ENCODE assay signal across 19 cellular contexts in the genomic region with DNA sequence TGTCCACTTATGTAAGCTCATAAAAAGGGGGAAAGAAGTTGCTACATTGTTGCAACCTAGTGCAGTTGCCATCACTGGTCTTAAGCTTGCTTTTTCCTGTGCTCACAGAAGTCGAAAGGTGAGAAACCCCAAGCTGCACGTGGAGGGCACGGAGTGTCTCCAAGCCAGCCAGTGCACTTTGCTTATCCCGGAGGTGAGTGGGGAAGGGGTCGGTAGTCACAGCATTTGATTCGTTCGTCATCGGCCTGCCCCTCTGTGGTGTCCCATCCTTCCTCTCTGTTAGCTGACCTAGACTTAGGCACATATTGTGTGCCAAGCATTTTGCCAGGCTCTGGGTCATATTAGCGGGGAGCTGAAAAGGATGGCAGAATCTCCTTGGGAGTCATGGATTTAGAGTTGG. TPM values are rescaled to one million over a fixed set of nuclear protein-coding genes. Genes with fewer than 3 reads are reported as not detected.
A peak's percentile ranks its signal among the peaks of the same experiment; 100 is the strongest.
DNase-seq lines count a peak whose midpoint lies in the region; ATAC-seq, FAIRE-seq and TF ChIP-seq lines count a peak whose summit lies in the region.
"Had no signal": no experiment of that assay in that cellular context is flagged by ENCODE, and none has a peak within 500 bp of the region (broad histone marks: within the 10 kb centered on the region; RNA-seq: fewer than 3 reads in every experiment).

No MANE protein-coding gene starts in this region.

- H3K4me1 Mint-ChIP-seq in astrocyte (ENCODE audit: low read depth, unreplicated experiment) (peaks cover 14% of the 10 kb centered on the region), memory B cell (peaks cover 17% of the 10 kb centered on the region)

- H3K4me2 ChIP-seq in HepG2 (ENCODE audit: low read depth, low read length) (no peak overlapping the region), astrocyte (ENCODE audit: low read length) (no peak overlapping the region)

- no peak for TF ChIP-seq RAD21 in HepG2 (CRISPR knock-in tag; IDR thresholded peaks at IDR 0.05)

- no peak for TF ChIP-seq EP300 in HepG2 (IDR thresholded peaks at IDR 0.05; ENCODE audit: low read depth in 2 of 2, low read length in 2 of 2)
- TF ChIP-seq EP300 in HepG2 (CRISPR knock-in tag; IDR thresholded peaks at IDR 0.05; ENCODE audit: borderline replicate concordance): no peak
- no peak for TF ChIP-seq EP300 in esophagus muscularis mucosa (IDR thresholded peaks at IDR 0.05)

- POLR2A ChIA-PET in HepG2 (lab: Yijun Ruan, JAX): no interaction called here

- H3K9me3 ChIP-seq in HepG2 (ENCODE audit: low read length): no peaks in the 10 kb centered on the region
- H3K9me3 ChIP-seq in right lobe of liver: no peaks in the 10 kb centered on the region
- no peaks in the 10 kb centered on the region for H3K9me3 ChIP-seq in astrocyte (ENCODE audit: insufficient read depth, low read depth, low read length)
- no peaks in the 10 kb centered on the region for H3K9me3 ChIP-seq in esophagus muscularis mucosa
- H3K9me3 ChIP-seq: BE2C, Caco-2, HAP-1 had no signal

- TF ChIP-seq POLR2A in HepG2 (IDR thresholded peaks at IDR 0.05; ENCODE audit: insufficient read depth in 1 of 2, low read depth in 2 of 2, low read length in 2 of 2) (no peak), right lobe of liver (IDR thresholded peaks at IDR 0.05) (no peak), esophagus muscularis mucosa (IDR thresholded peaks at IDR 0.05; ENCODE audit: low read depth) (no peak)

- FAIRE-seq in HepG2 (lab: Jason Lieb, UNC) (no peak), astrocyte (lab: Jason Lieb, UNC) (no peak)
- FAIRE-seq: A204.1, GM12892, GM19239, H1 had no signal

- no peaks in the 10 kb centered on the region for H3K27me3 Mint-ChIP-seq in astrocyte (ENCODE audit: low read depth, unreplicated experiment)
- H3K27me3 Mint-ChIP-seq in memory B cell: no peaks in the 10 kb centered on the region
- H3K27me3 Mint-ChIP-seq: CD4-positive, alpha-beta memory T cell had no signal

- no peak overlapping the region for H3K27ac Mint-ChIP-seq in astrocyte (ENCODE audit: unreplicated experiment)
- H3K27ac Mint-ChIP-seq in memory B cell: peak overlapping the region; percentile 90

- CTCF ChIA-PET in HepG2 (lab: Yijun Ruan, JAX; ENCODE audit: low intra/inter-chr PET ratio, low total read pairs): no interaction called here

- H3K36me3 Mint-ChIP-seq in astrocyte (ENCODE audit: low read depth, unreplicated experiment): peaks cover 1% of the 10 kb centered on the region
- H3K36me3 Mint-ChIP-seq in memory B cell: peaks cover 7% of the 10 kb centered on the region

- no peak overlapping the region for H3K4me3 ChIP-seq in HepG2 (replicated peaks in 1 of 3; ENCODE audit: insufficient read depth in 1 of 3, low read depth in 2 of 3, low read length in 3 of 3)
- no peak overlapping the region for H3K4me3 ChIP-seq in right lobe of liver
- no peak overlapping the region for H3K4me3 ChIP-seq in astrocyte (ENCODE audit: insufficient read depth, low read depth, low read length)
- H3K4me3 ChIP-seq in esophagus muscularis mucosa: no peak overlapping the region
- H3K4me3 ChIP-seq: HAP-1 had no signal

- no peak for DNase-seq in HepG2 (ENCODE audit: low spot score)
- no peak for DNase-seq in right lobe of liver
- DNase-seq in astrocyte (ENCODE audit: low read depth): no peak
- DNase-seq in memory B cell (ENCODE audit: low spot score in 2 of 2): no peak
- no peak for DNase-seq in esophagus muscularis mucosa (ENCODE audit: extremely low spot score)
- DNase-seq: BE2C; Caco-2; CD4-positive, alpha-beta memory T cell; DND-41; GDM1 had no signal

- H4K20me1 ChIP-seq in HepG2 (ENCODE audit: insufficient read depth, low read length) (no peaks in the 10 kb centered on the region; the same call in 1 of the 2 replicates), astrocyte (ENCODE audit: insufficient read depth, low read length) (no peaks in the 10 kb centered on the region)

- no peak overlapping the region for H2AFZ ChIP-seq in HepG2 (ENCODE audit: low read length)
- no peak overlapping the region for H2AFZ ChIP-seq in astrocyte (ENCODE audit: low read depth, low read length)

- BruUV-seq in HepG2 (replicated peaks; lab: Mats Ljungman, UMichigan): no TSS peak

- no peaks in the 10 kb centered on the region for H3K27me3 ChIP-seq in HepG2 (ENCODE audit: control insufficient read depth in 1 of 2, insufficient read depth in 2 of 2, low read length in 2 of 2)
- no peaks in the 10 kb centered on the region for H3K27me3 ChIP-seq in right lobe of liver
- H3K27me3 ChIP-seq in astrocyte (ENCODE audit: insufficient read depth, low read length): no peaks in the 10 kb centered on the region
- no peaks in the 10 kb centered on the region for H3K27me3 ChIP-seq in esophagus muscularis mucosa
- H3K27me3 ChIP-seq: BE2C had no signal

- H3K27ac ChIP-seq in HepG2 (ENCODE audit: extremely low read length, insufficient read depth, low read length) (no peak overlapping the region), right lobe of liver (no peak overlapping the region), astrocyte (ENCODE audit: low read depth, low read length) (no peak overlapping the region), esophagus muscularis mucosa (replicated peaks in 1 of 4) (no peak overlapping the region)
- H3K27ac ChIP-seq: C4-2B had no signal

- ATAC-seq in HepG2 (no peak), right lobe of liver (no peak), memory B cell (ENCODE audit: low read depth) (no peak), GM19351 (IDR thresholded peaks at IDR 0.05; ENCODE audit: unreplicated experiment) (no peak)
- no peak for ATAC-seq in activated CD4-positive, CD25-positive, alpha-beta regulatory T cell treated with anti-CD3 and anti-CD28 coated beads, Interleukin-2, amount 50 U/mL, for 24 hours

- H3K79me2 ChIP-seq in HepG2 (ENCODE audit: insufficient read depth, low read length) (no peaks in the 10 kb centered on the region), astrocyte (ENCODE audit: insufficient read depth, low read length) (no peaks in the 10 kb centered on the region)

- no peak for TF ChIP-seq CTCF in HepG2 (CRISPR knock-in tag; IDR thresholded peaks at IDR 0.05)
- TF ChIP-seq CTCF in right lobe of liver (IDR thresholded peaks at IDR 0.05): no peak
- no peak for TF ChIP-seq CTCF in astrocyte (IDR thresholded peaks at IDR 0.05; ENCODE audit: insufficient read depth, low read depth, low read length)
- TF ChIP-seq CTCF in esophagus muscularis mucosa (IDR thresholded peaks at IDR 0.05): no peak

- 95% methylated on average over 9 of the region's 9 CpGs for WGBS in HepG2 (ENCODE audit: low lambda C conversion rate)
- 93% methylated on average over 5 of the region's 9 CpGs for WGBS in right lobe of liver (ENCODE audit: insufficient coverage, low coverage, low lambda C conversion rate, missing lambda C conversion rate)
- WGBS in esophagus muscularis mucosa: 88% methylated on average over 9 of the region's 9 CpGs

- intact Hi-C loops in HepG2 (cut with micrococcal nuclease; ENCODE audit: unreplicated experiment) (loop anchor here (5.0 kb wide), 1 partner anchor 634 kb away; no protein-coding TSS in a partner anchor), right lobe of liver (cut with DNase I) (no loop called here), esophagus muscularis mucosa (cut with DNase I) (no loop called here)

- H3K9ac ChIP-seq in HepG2 (ENCODE audit: insufficient read depth, low read depth, low read length) (no peak overlapping the region), astrocyte (ENCODE audit: low read length) (peak overlapping the region; percentile 11)

- H3K9me3 Mint-ChIP-seq in astrocyte (ENCODE audit: unreplicated experiment): no peaks in the 10 kb centered on the region
- H3K9me3 Mint-ChIP-seq in memory B cell: no peaks in the 10 kb centered on the region
- H3K9me3 Mint-ChIP-seq: CD4-positive, alpha-beta memory T cell had no signal

- in situ Hi-C loops in HepG2 (cut with HindIII; ENCODE audit: extremely low pct_ligation_motif_present, low pct_unique_long_range_greater_than_20kb): loop anchor here (10.0 kb wide), 1 partner anchor 83 kb away; the partner anchor contains the start of gene SSBP1

- H3K4me1 ChIP-seq in HepG2 (ENCODE audit: insufficient read depth, low read length): no peaks in the 10 kb centered on the region
- H3K4me1 ChIP-seq in right lobe of liver: peaks cover 0 to 4% (median 0%) of the 10 kb centered on the region in 4 donors
- H3K4me1 ChIP-seq in astrocyte (ENCODE audit: insufficient read depth, low read length): peaks cover 11% of the 10 kb centered on the region
- H3K4me1 ChIP-seq in esophagus muscularis mucosa: peaks cover 12 to 30% (median 23%) of the 10 kb centered on the region in 4 donors

- no peak overlapping the region for H3K4me3 Mint-ChIP-seq in astrocyte (ENCODE audit: unreplicated experiment)
- no peak overlapping the region for H3K4me3 Mint-ChIP-seq in memory B cell
- H3K4me3 Mint-ChIP-seq: CD4-positive, alpha-beta memory T cell had no signal

- H3K36me3 ChIP-seq in HepG2 (replicated peaks in 1 of 2; ENCODE audit: control insufficient read depth in 1 of 2, insufficient read depth in 2 of 2, low read length in 2 of 2) (peaks cover 7 to 8% of the 10 kb centered on the region in 2 experiments; a peak in 3 of 5 replicates), right lobe of liver (peaks cover 0 to 6% (median 0%) of the 10 kb centered on the region in 4 donors), astrocyte (ENCODE audit: insufficient read depth, low read length) (peaks cover 7% of the 10 kb centered on the region), esophagus muscularis mucosa (peaks cover 0 to 38% (median 14%) of the 10 kb centered on the region in 4 donors)

RNA-seq across cellular contexts. Expression of gene DENND11, which starts 50.5 kb away (rescaled TPM):
- 10.5 and 12.5 TPM in 2 replicates for total RNA-seq in HepG2 (2016; rRNA removed; fragmentation: Illumina TruSeq; extraction: Trizol)
- total RNA-seq in HepG2 (2016; cell fraction: cytosol; rRNA removed; fragmentation: Illumina TruSeq; extraction: Trizol; ENCODE audit: low read depth): 0.91 and 1.1 TPM in 2 replicates
- 11.0 and 11.5 TPM in 2 replicates for total RNA-seq in HepG2 (2016; cell fraction: insoluble cytoplasmic fraction; rRNA removed; fragmentation: Illumina TruSeq; extraction: Trizol)
- total RNA-seq in HepG2 (2016; cell fraction: membrane; rRNA removed; fragmentation: Illumina TruSeq; extraction: Trizol): 3.4 and 4.2 TPM in 2 replicates
- total RNA-seq in HepG2 (2016; cell fraction: nucleus; rRNA removed; fragmentation: Illumina TruSeq; extraction: Trizol): 14.7 and 16.1 TPM in 2 replicates
- 7.1 and 8.6 TPM in 2 replicates for polyA plus RNA-seq in HepG2 (2011; rRNA removed)
- polyA plus RNA-seq in HepG2 (2011; cell fraction: cytosol; rRNA removed): 3.2 and 3.4 TPM in 2 replicates
- polyA plus RNA-seq in HepG2 (2011; cell fraction: nucleus; rRNA removed): 21.3 and 27.5 TPM in 2 replicates
- 7.6 and 8.6 TPM in 2 replicates for polyA plus RNA-seq in HepG2 (2012)
- polyA plus RNA-seq in HepG2 (2016; cell fraction: cytosol; fragmentation: Illumina TruSeq; extraction: Trizol; ENCODE audit: low read depth): 0.69 and 0.88 TPM in 2 replicates
- 7.0 and 7.3 TPM in 2 replicates for polyA plus RNA-seq in HepG2 (2016; cell fraction: insoluble cytoplasmic fraction; fragmentation: Illumina TruSeq; extraction: Trizol; ENCODE audit: low read depth)
- polyA plus RNA-seq in HepG2 (2016; cell fraction: membrane; fragmentation: Illumina TruSeq; extraction: Trizol; ENCODE audit: low read depth): 1.3 and 1.4 TPM in 2 replicates
- polyA plus RNA-seq in HepG2 (2016; cell fraction: nucleus; fragmentation: Illumina TruSeq; extraction: Trizol; ENCODE audit: insufficient read depth, low read depth): 15.7 and 16.4 TPM in 2 replicates
- 11.8 and 13.6 TPM in 2 replicates for polyA minus RNA-seq in HepG2 (2011; rRNA and poly(A)+ RNA removed; ENCODE audit: low replicate concordance)
- 3.6 and 5.0 TPM in 2 replicates for polyA minus RNA-seq in HepG2 (2011; cell fraction: cytosol; rRNA and poly(A)+ RNA removed)
- polyA minus RNA-seq in HepG2 (2011; cell fraction: nucleus; rRNA and poly(A)+ RNA removed): 22.7 and 28.0 TPM in 2 replicates
- 10 to 100 TPM; 24.4 to 30.8 (median 26.3) TPM for total RNA-seq in right lobe of liver
- 9.8 and 10.5 TPM in 2 replicates for total RNA-seq in astrocyte
- 10 to 100 TPM; 14.9 to 25.4 (median 16.3) TPM for total RNA-seq in esophagus muscularis mucosa

RNA-seq across cellular contexts. Expression of gene WEE2, which starts 56.7 kb away (rescaled TPM):
- total RNA-seq in HepG2 (2016; rRNA removed; fragmentation: Illumina TruSeq; extraction: Trizol) (not detected in 2 replicates), right lobe of liver (not detected), astrocyte (not detected in 2 replicates), esophagus muscularis mucosa (not detected)
- not detected in 2 replicates for total RNA-seq in HepG2 (2016; cell fraction: cytosol; rRNA removed; fragmentation: Illumina TruSeq; extraction: Trizol; ENCODE audit: low read depth)
- total RNA-seq in HepG2 (2016; cell fraction: insoluble cytoplasmic fraction; rRNA removed; fragmentation: Illumina TruSeq; extraction: Trizol): not detected in 2 replicates
- not detected in 2 replicates for total RNA-seq in HepG2 (2016; cell fraction: membrane; rRNA removed; fragmentation: Illumina TruSeq; extraction: Trizol)
- not detected in 2 replicates for total RNA-seq in HepG2 (2016; cell fraction: nucleus; rRNA removed; fragmentation: Illumina TruSeq; extraction: Trizol)
- not detected in 2 replicates for polyA plus RNA-seq in HepG2 (2011; rRNA removed)
- not detected in 2 replicates for polyA plus RNA-seq in HepG2 (2011; cell fraction: cytosol; rRNA removed)
- 0.09 TPM in 1 of 2 replicates, not detected in the other for polyA plus RNA-seq in HepG2 (2011; cell fraction: nucleus; rRNA removed)
- 0.04 TPM in 1 of 2 replicates, not detected in the other for polyA plus RNA-seq in HepG2 (2012)
- not detected in 2 replicates for polyA plus RNA-seq in HepG2 (2016; cell fraction: cytosol; fragmentation: Illumina TruSeq; extraction: Trizol; ENCODE audit: low read depth)
- polyA plus RNA-seq in HepG2 (2016; cell fraction: insoluble cytoplasmic fraction; fragmentation: Illumina TruSeq; extraction: Trizol; ENCODE audit: low read depth): not detected in 2 replicates
- not detected in 2 replicates for polyA plus RNA-seq in HepG2 (2016; cell fraction: membrane; fragmentation: Illumina TruSeq; extraction: Trizol; ENCODE audit: low read depth)
- not detected in 2 replicates for polyA plus RNA-seq in HepG2 (2016; cell fraction: nucleus; fragmentation: Illumina TruSeq; extraction: Trizol; ENCODE audit: insufficient read depth, low read depth)
- polyA minus RNA-seq in HepG2 (2011; rRNA and poly(A)+ RNA removed; ENCODE audit: low replicate concordance): not detected in 2 replicates
- not detected in 2 replicates for polyA minus RNA-seq in HepG2 (2011; cell fraction: cytosol; rRNA and poly(A)+ RNA removed)
- polyA minus RNA-seq in HepG2 (2011; cell fraction: nucleus; rRNA and poly(A)+ RNA removed): 0.26 TPM in 1 of 2 replicates, not detected in the other
- total RNA-seq: CD4-positive, alpha-beta memory T cell; H1 had no signal
- polyA plus RNA-seq: AG04450; CD4-positive, alpha-beta memory T cell had no signal
